8 cellular contexts compared by ENCODE assay signal in the genomic region with DNA sequence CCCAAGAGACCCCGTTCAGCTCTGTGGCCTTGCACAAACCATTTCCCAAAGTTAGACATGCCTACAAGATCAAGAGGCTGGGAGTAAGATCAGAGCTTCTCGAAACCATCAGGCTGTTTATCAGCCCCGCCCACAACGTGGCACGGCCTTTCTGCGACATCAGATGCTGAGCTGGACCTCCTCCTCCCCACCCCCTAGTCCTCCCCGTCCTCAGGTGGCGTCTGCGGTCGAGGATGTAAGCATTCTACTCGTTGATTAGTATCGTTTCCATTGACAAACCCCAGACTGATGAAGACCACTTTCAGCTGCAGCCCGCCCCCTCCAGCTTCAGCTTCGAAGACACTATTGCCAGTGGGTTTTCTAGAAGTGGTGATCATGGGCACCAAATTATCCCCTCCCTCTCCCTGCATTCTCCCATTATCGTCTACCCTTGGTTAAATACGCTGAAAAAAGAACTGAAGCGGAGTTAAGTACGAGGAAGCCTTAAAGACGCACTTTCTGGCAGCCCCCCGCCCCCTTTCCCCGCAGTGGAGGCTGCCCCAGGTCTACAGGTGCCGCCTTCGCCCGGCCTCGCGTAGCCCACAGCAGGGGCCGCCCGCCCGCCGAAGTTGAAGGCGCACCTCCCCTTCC. TPM values are rescaled to one million over a fixed set of nuclear protein-coding genes. Genes with fewer than 3 reads are reported as not detected.
DNase-seq lines count a peak whose midpoint lies in the region; ATAC-seq, FAIRE-seq and TF ChIP-seq lines count a peak whose summit lies in the region.

No MANE protein-coding gene starts in this region.

- H3K9me3 ChIP-seq in ES-I3 (ENCODE audit: control insufficient read depth, insufficient read depth, low read length) = no peaks in the 10 kb centered on the region
- no peaks in the 10 kb centered on the region for H3K9me3 ChIP-seq in HEK293 (ENCODE audit: control insufficient read depth, insufficient read depth, low read depth, low read length)
- H3K9me3 ChIP-seq in H1 (ENCODE audit: insufficient read depth in 2 of 2, low read depth in 1 of 2, low read length in 1 of 2) = no peaks in the 10 kb centered on the region

- H3K56ac ChIP-seq in H1 (replicated peaks; ENCODE audit: insufficient read length, low read depth, low read length) (no peak overlapping the region), mesendoderm (ENCODE audit: low read length) (peak overlapping the region; percentile 94)

- H3K4me2 ChIP-seq in H1 (ENCODE audit: insufficient read depth in 1 of 2, low read depth in 2 of 2, low read length in 2 of 2) (peak overlapping the region; percentile 82 to 91), mesendoderm (ENCODE audit: low read length) (peak overlapping the region; percentile 68)

- H3K14ac ChIP-seq in H1 (ENCODE audit: insufficient read length) = no peak overlapping the region

- TF ChIP-seq CTCF in HEK293 (tag by site-specific recombination; IDR thresholded peaks at IDR 0.05) (no peak), H1 (IDR thresholded peaks at IDR 0.05; ENCODE audit: control extremely low read depth in 1 of 3, insufficient read depth in 1 of 3, low read depth in 1 of 3, low read length in 3 of 3) (no peak)

- H3K4ac ChIP-seq in H1 (replicated peaks; ENCODE audit: insufficient read length, low read depth, low read length) = no peak overlapping the region
- H3K4ac ChIP-seq in mesendoderm (ENCODE audit: low read depth, low read length) = no peak overlapping the region

- no peak overlapping the region for H2BK20ac ChIP-seq in H1 (ENCODE audit: low read length)

- FAIRE-seq in H1 (lab: Jason Lieb, UNC) = no peak

- no peak overlapping the region for H2BK5ac ChIP-seq in H1 (ENCODE audit: low read depth, low read length)
- H2BK5ac ChIP-seq in mesendoderm (ENCODE audit: low read length) = no peak overlapping the region

- H3K27ac ChIP-seq in HEK293 (ENCODE audit: extremely low read depth, low read depth, low read length) (peak overlapping the region; percentile 80), H1 (ENCODE audit: low read depth, low read length) (no peak overlapping the region), mesendoderm (ENCODE audit: low read depth, low read length) (no peak overlapping the region)

- H3K36me3 ChIP-seq in ES-I3 (ENCODE audit: insufficient read depth, low read length) (no peaks in the 10 kb centered on the region), HEK293 (ENCODE audit: control insufficient read depth in 2 of 2, insufficient read depth in 1 of 2, low read length in 2 of 2) (no peaks in the 10 kb centered on the region), H1 (ENCODE audit: control insufficient read depth in 2 of 4, insufficient read depth in 4 of 4, low read length in 3 of 4) (no peaks in the 10 kb centered on the region), mesendoderm (ENCODE audit: control insufficient read depth, insufficient read depth, low read length) (no peaks in the 10 kb centered on the region)

- WGBS in H1 (ENCODE audit: extremely low coverage in 1 of 2, insufficient coverage in 1 of 2, insufficient read length in 1 of 2, insufficient replicate concordance in 2 of 2, low coverage in 1 of 2, low lambda C conversion rate in 2 of 2, missing lambda C conversion rate in 1 of 2), 2 experiments = 2% methylated on average over 31 of the region's 31 CpGs; no CpG with 5 or more reads in 1 of the 2 experiments
- no CpG with 5 or more reads among the region's 31 CpGs for WGBS in mesendoderm (ENCODE audit: extremely low coverage, insufficient coverage, low lambda C conversion rate)

- H3K23me2 ChIP-seq in H1 (ENCODE audit: low read depth, low read length) = peaks cover 9% of the 10 kb centered on the region

- H3K79me2 ChIP-seq in H1 (ENCODE audit: control insufficient read depth in 1 of 2, insufficient read depth in 2 of 2, low read length in 2 of 2) (no peaks in the 10 kb centered on the region), mesendoderm (ENCODE audit: control insufficient read depth, insufficient read depth, low read length) (no peaks in the 10 kb centered on the region)

- H3K23ac ChIP-seq in H1 (ENCODE audit: insufficient read length) (no peak overlapping the region), mesendoderm (ENCODE audit: low read length) (no peak overlapping the region)

- POLR2A ChIA-PET in HEK293 (lab: Yijun Ruan, JAX) = interaction anchor here (1.4 kb wide), 1 partner anchor 54 kb away, joined by 3 read pairs; no protein-coding TSS in a partner anchor
- POLR2A ChIA-PET in H1 (lab: Charles Lee; ENCODE audit: partially characterized antibody) = interaction anchor here (1.1 kb wide), 1 partner anchor 190 kb away, joined by 3 read pairs; the partner anchor contains the start of gene SNX24

- TF ChIP-seq EP300 in H1 (IDR thresholded peaks at IDR 0.05; ENCODE audit: borderline replicate concordance in 1 of 2, low read depth in 2 of 2, low read length in 2 of 2) = no peak

- H2AK5ac ChIP-seq in H1 (ENCODE audit: low read depth, low read length) (no peak overlapping the region), mesendoderm (ENCODE audit: low read length) (no peak overlapping the region)

- TF ChIP-seq POLR2A in H1 (IDR thresholded peaks at IDR 0.05; ENCODE audit: control extremely low read depth in 1 of 2, low read depth in 2 of 2, low read length in 2 of 2) = no peak

- H2BK15ac ChIP-seq in H1 (ENCODE audit: low read length) = no peak overlapping the region
- no peak overlapping the region for H2BK15ac ChIP-seq in mesendoderm (replicated peaks; ENCODE audit: low read depth)

- H3K79me1 ChIP-seq in H1 (ENCODE audit: low read depth, low read length) (no peaks in the 10 kb centered on the region), mesendoderm (ENCODE audit: low read length) (no peaks in the 10 kb centered on the region)

- H3K27me3 ChIP-seq in H1 (replicated peaks in 1 of 4; ENCODE audit: control insufficient read depth in 3 of 4, extremely low read depth in 1 of 4, insufficient read depth in 3 of 4, low read length in 3 of 4) (peaks cover 0 to 26% (median 11%) of the 10 kb centered on the region in 4 experiments; a peak in 6 of 7 replicates), mesendoderm (ENCODE audit: insufficient read depth, low read length, poor library complexity) (no peaks in the 10 kb centered on the region)

- H2BK120ac ChIP-seq in H1 (replicated peaks; ENCODE audit: low read depth, low read length) (no peak overlapping the region), mesendoderm (ENCODE audit: low read depth, low read length) (no peak overlapping the region)

- H4K8ac ChIP-seq in H1 (ENCODE audit: extremely low read depth, insufficient read depth, low read length) (no peak overlapping the region), mesendoderm (ENCODE audit: low read depth, low read length) (no peak overlapping the region)

- no peak overlapping the region for H4K91ac ChIP-seq in H1 (replicated peaks; ENCODE audit: insufficient read length, low read length)

- ATAC-seq in HG03565 (IDR thresholded peaks at IDR 0.05; ENCODE audit: unreplicated experiment) = no peak

- DNase-seq in SK-N-DZ (ENCODE audit: low spot score) (peak; percentile 32), H1 (ENCODE audit: low read depth in 1 of 2, low spot score in 2 of 2) (peak; percentile 29 to 66), mesendoderm (peak; percentile 83), ureter (ENCODE audit: low spot score) (peak; percentile 73), activated gamma-delta T cell (lab: John Stamatoyannopoulos, UW) (no peak)

- H3K9ac ChIP-seq in ES-I3 (ENCODE audit: low read depth, low read length) (peak overlapping the region; percentile 93; the same call in 1 of the 2 replicates), H1 (replicated peaks in 1 of 4; ENCODE audit: extremely low read depth in 1 of 4, low read depth in 3 of 4, low read length in 3 of 4) (no peak overlapping the region), mesendoderm (ENCODE audit: low read length) (peak overlapping the region; percentile 84)

- TF ChIP-seq RAD21 in H1 (IDR thresholded peaks at IDR 0.05 in 1 of 2, conservative IDR thresholded peaks at IDR 0.05 in 1 of 2; ENCODE audit: low read depth in 2 of 2, low read length in 2 of 2) = no peak

- H3K18ac ChIP-seq in H1 (ENCODE audit: extremely low read depth, low read length) = no peak overlapping the region
- H3K18ac ChIP-seq in mesendoderm (ENCODE audit: low read length) = no peak overlapping the region

- CTCF ChIA-PET in HEK293 (lab: Yijun Ruan, JAX) (no interaction called here), H1 (lab: Charles Lee; ENCODE audit: partially characterized antibody) (interaction anchor here (0.6 to 1.9 kb wide), 5 partner anchors 10 to 314 kb away, joined by 3 to 6 read pairs (median 3); no protein-coding TSS in a partner anchor)

- H3K4me3 ChIP-seq in HEK293 (ENCODE audit: low read depth, low read length) = peak overlapping the region; percentile 86
- peak overlapping the region; percentile 64 to 92 (median 70) for H3K4me3 ChIP-seq in H1 (ENCODE audit: extremely low read depth in 1 of 4, insufficient read depth in 2 of 4, low read depth in 3 of 4, low read length in 4 of 4)
- H3K4me3 ChIP-seq in mesendoderm (ENCODE audit: low read length) = no peak overlapping the region

- H4K20me1 ChIP-seq in H1 (replicated peaks in 1 of 2; ENCODE audit: control insufficient read depth in 1 of 2, insufficient read depth in 2 of 2, low read length in 2 of 2) = peaks cover 0 to 2% of the 10 kb centered on the region in 2 experiments

- peaks cover 6% of the 10 kb centered on the region; the same call in 1 of the 2 replicates for H3K4me1 ChIP-seq in ES-I3 (ENCODE audit: insufficient read depth, low read length)
- peaks cover 7% of the 10 kb centered on the region for H3K4me1 ChIP-seq in HEK293 (ENCODE audit: control insufficient read depth, insufficient read depth, low read length)
- peaks cover 0 to 12% (median 5%) of the 10 kb centered on the region in 4 experiments; a peak in 5 of 7 replicates for H3K4me1 ChIP-seq in H1 (replicated peaks in 1 of 4; ENCODE audit: control insufficient read depth in 3 of 4, insufficient read depth in 4 of 4, low read length in 3 of 4)
- no peaks in the 10 kb centered on the region for H3K4me1 ChIP-seq in mesendoderm (ENCODE audit: control insufficient read depth, low read depth, low read length)

- no peak overlapping the region for H4K5ac ChIP-seq in H1 (ENCODE audit: insufficient read length, low read depth, low read length)
- H4K5ac ChIP-seq in mesendoderm (ENCODE audit: low read length) = no peak overlapping the region

- H2BK12ac ChIP-seq in H1 (ENCODE audit: low read depth, low read length) = no peak overlapping the region

- H2AFZ ChIP-seq in H1 (ENCODE audit: low read length) = peak overlapping the region; percentile 77

RNA-seq across cellular contexts. Expression of gene PPIC, which starts 1.1 kb away (rescaled TPM):
- not detected in 2 replicates for polyA plus RNA-seq in SK-N-DZ (2014; cell fraction: cytosol; rRNA removed)
- polyA plus RNA-seq in SK-N-DZ (2014; cell fraction: nucleus; rRNA removed) = 0.24 TPM in 1 of 2 replicates, not detected in the other
- 9.0 and 10.4 TPM in 2 replicates for total RNA-seq in H1 (2021; fragmentation: NEBNext Ultra II Directional; extraction: Animal tissue kit (Norgen Biotek cat#: 25700))
- polyA plus RNA-seq in H1 (2011; rRNA removed) = 7.9 and 8.5 TPM in 2 replicates
- polyA plus RNA-seq in H1 (2011; cell fraction: cytosol; rRNA removed) = 12.6 TPM
- 3.8 TPM for polyA plus RNA-seq in H1 (2011; cell fraction: nucleus; rRNA removed)
- polyA plus RNA-seq in H1 (2012, experiment 1 of 2) = 9.8 to 10.8 TPM (median 10.4 TPM) in 4 replicates
- 2.7 TPM for polyA plus RNA-seq in H1 (2012, experiment 2 of 2)
- polyA plus RNA-seq in H1 (2013, experiment 1 of 2) = 11.0 TPM
- 13.9 TPM for polyA plus RNA-seq in H1 (2013, experiment 2 of 2)
- polyA minus RNA-seq in H1 (2011; rRNA and poly(A)+ RNA removed) = 9.0 and 13.2 TPM in 2 replicates
- 4.1 TPM for polyA minus RNA-seq in H1 (2011; cell fraction: cytosol; rRNA and poly(A)+ RNA removed)
- 2.7 TPM for polyA minus RNA-seq in H1 (2011; cell fraction: nucleus; rRNA and poly(A)+ RNA removed)
- polyA plus RNA-seq in mesendoderm (2013, experiment 1 of 2) = 6.2 TPM
- 5.8 TPM for polyA plus RNA-seq in mesendoderm (2013, experiment 2 of 2)
- total RNA-seq in ureter = 39.2 TPM

RNA-seq across cellular contexts. Expression of gene PRDM6, which starts 53.6 kb away (rescaled TPM):
- polyA plus RNA-seq in SK-N-DZ (2014; cell fraction: cytosol; rRNA removed) = not detected in 2 replicates
- polyA plus RNA-seq in SK-N-DZ (2014; cell fraction: nucleus; rRNA removed) = not detected in 2 replicates
- 0.04 and 0.08 TPM in 2 replicates for total RNA-seq in H1 (2021; fragmentation: NEBNext Ultra II Directional; extraction: Animal tissue kit (Norgen Biotek cat#: 25700))
- 0.08 and 0.17 TPM in 2 replicates for polyA plus RNA-seq in H1 (2011; rRNA removed)
- polyA plus RNA-seq in H1 (2011; cell fraction: cytosol; rRNA removed) = 0.22 TPM
- 0.31 TPM for polyA plus RNA-seq in H1 (2011; cell fraction: nucleus; rRNA removed)
- 0.01 TPM in 1 of 4 replicates, not detected in the others for polyA plus RNA-seq in H1 (2012, experiment 1 of 2)
- polyA plus RNA-seq in H1 (2012, experiment 2 of 2) = 0.01 TPM
- polyA plus RNA-seq in H1 (2013, experiment 1 of 2) = 0.02 TPM
- 0.09 TPM for polyA plus RNA-seq in H1 (2013, experiment 2 of 2)
- 0.03 and 0.20 TPM in 2 replicates for polyA minus RNA-seq in H1 (2011; rRNA and poly(A)+ RNA removed)
- not detected for polyA minus RNA-seq in H1 (2011; cell fraction: cytosol; rRNA and poly(A)+ RNA removed)
- 0.10 TPM for polyA minus RNA-seq in H1 (2011; cell fraction: nucleus; rRNA and poly(A)+ RNA removed)
- polyA plus RNA-seq in mesendoderm (2013, experiment 1 of 2) = 0.25 TPM
- 0.14 TPM for polyA plus RNA-seq in mesendoderm (2013, experiment 2 of 2)
- total RNA-seq in ureter = 10.6 TPM

Comparison
In these comparisons a context has a peak if more than half of its experiments do, and no peak if none do; other contexts are left out.
1. H3K9ac ChIP-seq: peak in ES-I3 (single experiment) and mesendoderm (single experiment); none in H1 (0 of 4).
2. RNA of gene PRDM6, which starts 53.6 kb away (total RNA-seq): 10.6 TPM in ureter (single experiment); 0.04 to 0.08 TPM in H1; every median in the first group is over 10 times any median in the second.